In the genomic region with DNA sequence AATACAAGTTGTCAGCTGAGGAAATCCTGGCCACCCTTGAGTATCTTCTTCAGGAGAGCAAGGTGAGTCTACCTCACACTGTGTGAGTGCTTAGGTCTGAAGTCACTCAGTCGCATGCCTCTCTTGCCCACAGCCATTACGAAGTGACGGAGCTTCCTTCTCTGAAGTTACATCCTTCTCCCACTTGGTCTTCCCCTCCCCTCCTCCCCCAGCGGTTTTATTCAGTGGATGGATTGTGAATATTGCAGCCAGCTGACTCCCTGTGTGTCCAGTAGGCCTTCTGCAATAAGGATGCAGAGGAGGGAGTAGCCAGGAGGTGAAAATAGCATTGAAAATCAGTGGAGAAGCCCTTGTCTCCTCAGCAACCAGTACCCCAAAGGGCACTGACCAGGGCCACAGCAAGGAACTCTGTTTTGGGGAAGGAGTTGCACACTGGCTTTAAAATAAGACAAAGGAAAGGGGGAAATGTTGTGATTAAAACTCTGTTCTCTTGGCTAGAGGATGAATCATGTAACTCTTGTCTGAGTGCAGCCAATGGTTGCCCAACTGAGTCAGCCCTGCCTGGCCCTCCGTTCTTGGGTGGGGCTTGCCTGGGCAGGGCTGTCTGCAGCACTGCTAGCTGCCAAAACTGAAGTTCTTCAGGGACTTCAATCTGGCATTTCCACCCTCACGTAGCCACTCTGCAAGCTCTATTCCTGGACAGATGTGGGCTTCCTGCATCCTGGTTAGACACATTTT, we compare ENCODE assay signal across 1 cellular context.
TF ChIP-seq lines count a peak whose summit lies in the region.

No MANE protein-coding gene starts in this region.

TF ChIP-seq in HepG2, 621 proteins besides CTCF, POLR2A, EP300 and RAD21:
- no peak for TF ChIP-seq SMAD3 (CRISPR knock-in tag; IDR thresholded peaks at IDR 0.05)
